In genomic region chr19:15379996-15380647, GRCh38 we compare ENCODE assay signal across 8 cellular contexts. TPM values are rescaled to one million over a fixed set of nuclear protein-coding genes. Genes with fewer than 3 reads are reported as not detected.
DNase-seq lines count a peak whose midpoint lies in the region; ATAC-seq and TF ChIP-seq lines count a peak whose summit lies in the region.

No MANE protein-coding gene starts in this region.

- DNase-seq in DND-41 = no peak
- peak; percentile 93 for DNase-seq in OCI-M1 (lab: John Stamatoyannopoulos, UW)
- DNase-seq in cerebellar cortex (ENCODE audit: low spot score) = peak; percentile 78
- peak in 2 of 3 donors; percentile 72 to 73 for DNase-seq in right lobe of liver
- no peak for DNase-seq in SKM-1 (lab: John Stamatoyannopoulos, UW; ENCODE audit: unreplicated experiment)

- peak; percentile 54 for ATAC-seq in DND-41 (ENCODE audit: insufficient read depth, low read depth)
- peak; percentile 47 for ATAC-seq in GM19395 (IDR thresholded peaks at IDR 0.05; ENCODE audit: unreplicated experiment)
- peak; percentile 33 for ATAC-seq in HG03432 (IDR thresholded peaks at IDR 0.05; ENCODE audit: unreplicated experiment)
- ATAC-seq in right lobe of liver = peak; percentile 7 to 25 (median 14)

- peaks cover 14% of the 10 kb centered on the region for H3K36me3 ChIP-seq in DND-41 (ENCODE audit: insufficient read depth, low read length)
- peaks cover 0 to 3% (median 0%) of the 10 kb centered on the region in 4 donors for H3K36me3 ChIP-seq in right lobe of liver
- H3K36me3 ChIP-seq in thymus (ENCODE audit: control insufficient read depth, insufficient read depth) = peaks cover 1% of the 10 kb centered on the region

- H3K27me3 ChIP-seq in DND-41 (ENCODE audit: insufficient read depth, low read length, poor library complexity) (no peaks in the 10 kb centered on the region), right lobe of liver (no peaks in the 10 kb centered on the region), thymus (ENCODE audit: control insufficient read depth, insufficient read depth) (no peaks in the 10 kb centered on the region)

- intact Hi-C loops in right lobe of liver (cut with DNase I) = loop anchor here in 1 of 2 donors (10.0 kb wide), 1 partner anchor 115 kb away; no protein-coding TSS in a partner anchor

- H3K4me2 ChIP-seq in DND-41 (ENCODE audit: insufficient read depth, low read length) = peak overlapping the region; percentile 80

- H3K27ac ChIP-seq in DND-41 (ENCODE audit: low read length) = peak overlapping the region; percentile 63
- H3K27ac ChIP-seq in right lobe of liver = peak overlapping the region; percentile 67 to 98 (median 93)
- peak overlapping the region; percentile 83 for H3K27ac ChIP-seq in thymus (ENCODE audit: low read depth)

- peak overlapping the region; percentile 40 to 99 for H3K4me3 ChIP-seq in DND-41 (ENCODE audit: low read depth in 1 of 2, low read length in 2 of 2)
- H3K4me3 ChIP-seq in right lobe of liver = peak overlapping the region; percentile 78 to 95 (median 94)
- H3K4me3 ChIP-seq in thymus (ENCODE audit: low read length) = peak overlapping the region; percentile 94

- TF ChIP-seq POLR2A in right lobe of liver (IDR thresholded peaks at IDR 0.05) = no peak

- H3K9me3 ChIP-seq in DND-41 (ENCODE audit: insufficient read depth, low read length, severe bottlenecking) = no peaks in the 10 kb centered on the region
- H3K9me3 ChIP-seq in right lobe of liver = no peaks in the 10 kb centered on the region
- H3K9me3 ChIP-seq in thymus (ENCODE audit: control insufficient read depth) = peaks cover 1% of the 10 kb centered on the region

- H3K4me1 ChIP-seq in DND-41 (ENCODE audit: insufficient read depth, low read length) = peaks cover 42% of the 10 kb centered on the region
- H3K4me1 ChIP-seq in right lobe of liver = peaks cover 0 to 36% (median 13%) of the 10 kb centered on the region in 4 donors
- H3K4me1 ChIP-seq in thymus (ENCODE audit: control insufficient read depth, insufficient read depth, low read length) = peaks cover 6% of the 10 kb centered on the region

- peak overlapping the region; percentile 93 for H3K9ac ChIP-seq in DND-41 (ENCODE audit: low read depth, low read length)

- no CpG with 5 or more reads among the region's 56 CpGs for WGBS in right lobe of liver (ENCODE audit: insufficient coverage, low coverage, low lambda C conversion rate, missing lambda C conversion rate)
- WGBS in thymus = 3% methylated on average over 56 of the region's 56 CpGs

- TF ChIP-seq CTCF in DND-41 (IDR thresholded peaks at IDR 0.05; ENCODE audit: borderline replicate concordance, extremely low read depth, low read length, poor library complexity, severe bottlenecking) (peak; percentile 21), right lobe of liver (IDR thresholded peaks at IDR 0.05) (no peak)

- peaks cover 30% of the 10 kb centered on the region for H4K20me1 ChIP-seq in DND-41 (ENCODE audit: insufficient read depth, low read length)

- peaks cover 56% of the 10 kb centered on the region for H3K79me2 ChIP-seq in DND-41 (ENCODE audit: insufficient read depth, low read length)

- peak overlapping the region; percentile 75 for H2AFZ ChIP-seq in DND-41 (ENCODE audit: low read depth, low read length)

RNA-seq across cellular contexts. Expression of gene AKAP8, which starts 0.5 kb away (rescaled TPM):
- 10 to 100 TPM in 5 of 6 experiments, 1 to 10 TPM in 1; 10.0 to 20.2 (median 13.3) TPM for total RNA-seq in right lobe of liver
- 25.4 TPM for polyA plus RNA-seq in thymus

RNA-seq across cellular contexts. Expression of gene AKAP8L, which starts 38.7 kb away (rescaled TPM):
- 10 to 100 TPM; 27.4 to 69.4 (median 49.6) TPM for total RNA-seq in right lobe of liver
- 128 TPM for polyA plus RNA-seq in thymus

RNA-seq across cellular contexts. Expression of gene BRD4, which starts 47.8 kb away (rescaled TPM):
- total RNA-seq in right lobe of liver = 10 to 100 TPM; 20.0 to 52.6 (median 40.6) TPM
- 26.0 TPM for polyA plus RNA-seq in thymus

Comparison
In these comparisons a context has a peak if more than half of its experiments do, and no peak if none do; other contexts are left out.
1. DNase-seq: peak in OCI-M1 (single experiment), cerebellar cortex (single experiment) and right lobe of liver (2 of 3); none in DND-41 (single experiment) and SKM-1 (single experiment).
2. Peak in every context shown above with its lines, with median percentiles within 50 percentile points of each other: ATAC-seq, H3K27ac ChIP-seq and H3K4me3 ChIP-seq.